Comparison of ENCODE assay signal across 11 cellular contexts in genomic region chr5:80711216-80711615, GRCh38. TPM values are rescaled to one million over a fixed set of nuclear protein-coding genes. Genes with fewer than 3 reads are reported as not detected.
DNase-seq lines count a peak whose midpoint lies in the region; ATAC-seq and TF ChIP-seq lines count a peak whose summit lies in the region.
"Had no signal": no experiment of that assay in that cellular context is flagged by ENCODE, and none has a peak within 500 bp of the region (broad histone marks: within the 10 kb centered on the region; RNA-seq: fewer than 3 reads in every experiment).

No MANE protein-coding gene starts in this region.

- no peak for TF ChIP-seq CTCF in activated CD8-positive, alpha-beta T cell treated with anti-CD3 and anti-CD28 coated beads for 36 hours (IDR thresholded peaks at IDR 0.05)
- no peak for TF ChIP-seq CTCF in CD8-positive, alpha-beta T cell (IDR thresholded peaks at IDR 0.05)
- no peak for TF ChIP-seq CTCF in neural progenitor cell (IDR thresholded peaks at IDR 0.05)

- no peaks in the 10 kb centered on the region for H3K4me1 ChIP-seq in CD8-positive, alpha-beta T cell (ENCODE audit: insufficient read depth, low read length)
- no peaks in the 10 kb centered on the region for H3K4me1 ChIP-seq in neural progenitor cell
- H3K4me1 ChIP-seq: BLaER1 had no signal

- H3K79me2 ChIP-seq in neural progenitor cell (ENCODE audit: low read depth): no peaks in the 10 kb centered on the region

- no peak overlapping the region for H3K4me3 Mint-ChIP-seq in activated CD8-positive, alpha-beta T cell treated with anti-CD3 and anti-CD28 coated beads, Interleukin-2, amount 10 ng/mL, durations not matched to agents 7 days and 5 days
- no peak overlapping the region for H3K4me3 Mint-ChIP-seq in activated CD8-positive, alpha-beta T cell treated with anti-CD3 and anti-CD28 coated beads for 36 hours
- H3K4me3 Mint-ChIP-seq in CD8-positive, alpha-beta T cell: no peak overlapping the region
- no peak overlapping the region for H3K4me3 Mint-ChIP-seq in T-helper 17 cell
- no peak overlapping the region for H3K4me3 Mint-ChIP-seq in neural progenitor cell

- H3K36me3 ChIP-seq in CD8-positive, alpha-beta T cell (ENCODE audit: insufficient read depth, low read length): no peaks in the 10 kb centered on the region
- no peaks in the 10 kb centered on the region for H3K36me3 ChIP-seq in neural progenitor cell

- no peak for ATAC-seq in activated CD8-positive, alpha-beta T cell treated with anti-CD3 and anti-CD28 coated beads, Interleukin-2, amount 10 ng/mL, durations not matched to agents 7 days and 5 days
- ATAC-seq in activated CD8-positive, alpha-beta T cell treated with anti-CD3 and anti-CD28 coated beads for 36 hours: no peak
- no peak for ATAC-seq in CD8-positive, alpha-beta T cell
- ATAC-seq in T-helper 17 cell (no peak), HG03469 (IDR thresholded peaks at IDR 0.05; ENCODE audit: unreplicated experiment) (no peak)

- H3K27me3 ChIP-seq in CD8-positive, alpha-beta T cell (ENCODE audit: insufficient read depth, low read length): no peaks in the 10 kb centered on the region
- H3K27me3 ChIP-seq in neural progenitor cell: no peaks in the 10 kb centered on the region
- H3K27me3 ChIP-seq: BLaER1 had no signal

- H3K9ac ChIP-seq in neural progenitor cell: no peak overlapping the region
- H3K9ac ChIP-seq: BLaER1 had no signal

- peaks cover 13% of the 10 kb centered on the region for H3F3A ChIP-seq in neural progenitor cell (ENCODE audit: low read depth)

- intact Hi-C loops in activated CD8-positive, alpha-beta T cell treated with anti-CD3 and anti-CD28 coated beads for 36 hours (cut with micrococcal nuclease): no loop called here
- intact Hi-C loops in CD8-positive, alpha-beta T cell (cut with DNase I, micrococcal nuclease): no loop called here

- DNase-seq in activated CD8-positive, alpha-beta T cell treated with anti-CD3 and anti-CD28 coated beads, Interleukin-2, amount 10 ng/mL, durations not matched to agents 7 days and 5 days: no peak
- no peak for DNase-seq in activated CD8-positive, alpha-beta T cell treated with anti-CD3 and anti-CD28 coated beads for 36 hours
- DNase-seq in CD8-positive, alpha-beta T cell: no peak
- no peak for DNase-seq in T-helper 17 cell
- no peak for DNase-seq in neural progenitor cell (ENCODE audit: low spot score)
- DNase-seq in NCI-H2107 (lab: John Stamatoyannopoulos, UW): no peak
- DNase-seq: GF-D8, NCI-H1105 treated with DMSO at 0.1 percent for 48 hours, NCI-H526 treated with DMSO at 0.1 percent for 48 hours had no signal

- no peaks in the 10 kb centered on the region for H3K27me3 Mint-ChIP-seq in activated CD8-positive, alpha-beta T cell treated with anti-CD3 and anti-CD28 coated beads, Interleukin-2, amount 10 ng/mL, durations not matched to agents 7 days and 5 days (ENCODE audit: low read depth)
- no peaks in the 10 kb centered on the region for H3K27me3 Mint-ChIP-seq in activated CD8-positive, alpha-beta T cell treated with anti-CD3 and anti-CD28 coated beads for 36 hours
- H3K27me3 Mint-ChIP-seq in CD8-positive, alpha-beta T cell (ENCODE audit: low read depth): no peaks in the 10 kb centered on the region
- H3K27me3 Mint-ChIP-seq in T-helper 17 cell (no peaks in the 10 kb centered on the region), neural progenitor cell (ENCODE audit: insufficient read depth, low read depth) (no peaks in the 10 kb centered on the region)

- no peak overlapping the region for H3K4me3 ChIP-seq in CD8-positive, alpha-beta T cell (ENCODE audit: low read depth, low read length)
- H3K4me3 ChIP-seq in neural progenitor cell: no peak overlapping the region
- H3K4me3 ChIP-seq: BLaER1 had no signal

- H3K27ac Mint-ChIP-seq in activated CD8-positive, alpha-beta T cell treated with anti-CD3 and anti-CD28 coated beads, Interleukin-2, amount 10 ng/mL, durations not matched to agents 7 days and 5 days: peak overlapping the region; percentile 34
- no peak overlapping the region for H3K27ac Mint-ChIP-seq in activated CD8-positive, alpha-beta T cell treated with anti-CD3 and anti-CD28 coated beads for 36 hours
- H3K27ac Mint-ChIP-seq in CD8-positive, alpha-beta T cell: peak overlapping the region; percentile 78
- H3K27ac Mint-ChIP-seq in T-helper 17 cell: peak overlapping the region; percentile 32
- peak overlapping the region; percentile 37 for H3K27ac Mint-ChIP-seq in neural progenitor cell

- no peak overlapping the region for H2AFZ ChIP-seq in neural progenitor cell (replicated peaks)

- CTCF ChIA-PET in activated CD8-positive, alpha-beta T cell treated with anti-CD3 and anti-CD28 coated beads, Interleukin-2, amount 10 ng/mL, durations not matched to agents 7 days and 5 days (lab: Charles Lee): interaction anchor here (1.0 to 1.7 kb wide), 4 partner anchors 8 to 396 kb away, joined by 4 to 5 read pairs (median 4); no protein-coding TSS in a partner anchor
- CTCF ChIA-PET in activated CD8-positive, alpha-beta T cell treated with anti-CD3 and anti-CD28 coated beads for 36 hours (lab: Charles Lee): interaction anchor here (0.6 to 2.5 kb wide), 3 partner anchors 8 to 1070 kb away, joined by 3 to 6 read pairs (median 3); no protein-coding TSS in a partner anchor
- CTCF ChIA-PET in CD8-positive, alpha-beta T cell (lab: Charles Lee): no interaction called here

- H3K4me2 ChIP-seq in neural progenitor cell: no peak overlapping the region
- H3K4me2 ChIP-seq: BLaER1 had no signal

- H3K36me3 Mint-ChIP-seq in activated CD8-positive, alpha-beta T cell treated with anti-CD3 and anti-CD28 coated beads, Interleukin-2, amount 10 ng/mL, durations not matched to agents 7 days and 5 days (ENCODE audit: low read depth): peaks cover 42% of the 10 kb centered on the region
- H3K36me3 Mint-ChIP-seq in activated CD8-positive, alpha-beta T cell treated with anti-CD3 and anti-CD28 coated beads for 36 hours (ENCODE audit: low read depth): peaks cover 23% of the 10 kb centered on the region
- peaks cover 44% of the 10 kb centered on the region for H3K36me3 Mint-ChIP-seq in CD8-positive, alpha-beta T cell
- no peaks in the 10 kb centered on the region for H3K36me3 Mint-ChIP-seq in T-helper 17 cell (ENCODE audit: low read depth)
- H3K36me3 Mint-ChIP-seq in neural progenitor cell: peaks cover 15% of the 10 kb centered on the region

- H3K4me1 Mint-ChIP-seq in activated CD8-positive, alpha-beta T cell treated with anti-CD3 and anti-CD28 coated beads, Interleukin-2, amount 10 ng/mL, durations not matched to agents 7 days and 5 days (ENCODE audit: low read depth): peaks cover 41% of the 10 kb centered on the region
- H3K4me1 Mint-ChIP-seq in activated CD8-positive, alpha-beta T cell treated with anti-CD3 and anti-CD28 coated beads for 36 hours (ENCODE audit: low read depth): peaks cover 17% of the 10 kb centered on the region
- peaks cover 8% of the 10 kb centered on the region for H3K4me1 Mint-ChIP-seq in CD8-positive, alpha-beta T cell (ENCODE audit: low read depth)
- H3K4me1 Mint-ChIP-seq in T-helper 17 cell (peaks cover 17% of the 10 kb centered on the region), neural progenitor cell (peaks cover 3% of the 10 kb centered on the region)

- no peak overlapping the region for H3K27ac ChIP-seq in CD8-positive, alpha-beta T cell (ENCODE audit: low read depth, low read length)
- no peak overlapping the region for H3K27ac ChIP-seq in neural progenitor cell
- H3K27ac ChIP-seq: BLaER1 had no signal

- POLR2A ChIA-PET in activated CD8-positive, alpha-beta T cell treated with anti-CD3 and anti-CD28 coated beads, Interleukin-2, amount 10 ng/mL, durations not matched to agents 7 days and 5 days (lab: Charles Lee): interaction anchor here (1.2 kb wide), 1 partner anchor 9 kb away, joined by 3 read pairs; no protein-coding TSS in a partner anchor
- POLR2A ChIA-PET in activated CD8-positive, alpha-beta T cell treated with anti-CD3 and anti-CD28 coated beads for 36 hours (lab: Charles Lee): no interaction called here
- POLR2A ChIA-PET in CD8-positive, alpha-beta T cell (lab: Charles Lee): interaction anchor here (0.6 kb wide), 1 partner anchor 1134 kb away, joined by 3 read pairs; no protein-coding TSS in a partner anchor

- no peaks in the 10 kb centered on the region for H3K9me3 Mint-ChIP-seq in activated CD8-positive, alpha-beta T cell treated with anti-CD3 and anti-CD28 coated beads, Interleukin-2, amount 10 ng/mL, durations not matched to agents 7 days and 5 days (ENCODE audit: insufficient read depth)
- no peaks in the 10 kb centered on the region for H3K9me3 Mint-ChIP-seq in activated CD8-positive, alpha-beta T cell treated with anti-CD3 and anti-CD28 coated beads for 36 hours
- H3K9me3 Mint-ChIP-seq in CD8-positive, alpha-beta T cell: no peaks in the 10 kb centered on the region
- no peaks in the 10 kb centered on the region for H3K9me3 Mint-ChIP-seq in neural progenitor cell

- no peaks in the 10 kb centered on the region for H3K9me3 ChIP-seq in CD8-positive, alpha-beta T cell (ENCODE audit: low read length)
- H3K9me3 ChIP-seq in T-helper 17 cell (ENCODE audit: control insufficient read depth, low read length, poor library complexity, severe bottlenecking): no peaks in the 10 kb centered on the region
- H3K9me3 ChIP-seq in neural progenitor cell (ENCODE audit: low read depth): no peaks in the 10 kb centered on the region

- H4K20me1 ChIP-seq in neural progenitor cell (ENCODE audit: low read depth): no peaks in the 10 kb centered on the region
- H4K20me1 ChIP-seq: BLaER1 had no signal

RNA-seq across cellular contexts. Expression of gene DHFR, which starts 56.4 kb away (rescaled TPM):
- 100 to 1,000 TPM in 1 of 2 experiments, 10 to 100 TPM in 1; 96.2 to 102 TPM for total RNA-seq in activated CD8-positive, alpha-beta T cell treated with anti-CD3 and anti-CD28 coated beads, Interleukin-2, amount 10 ng/mL, durations not matched to agents 7 days and 5 days
- 100 to 1,000 TPM; 107 to 109 TPM for total RNA-seq in activated CD8-positive, alpha-beta T cell treated with anti-CD3 and anti-CD28 coated beads for 36 hours
- total RNA-seq in CD8-positive, alpha-beta T cell: 1 to 10 TPM; 5.9 TPM
- total RNA-seq in T-helper 17 cell (1 to 10 TPM; 5.7 to 8.3 TPM), neural progenitor cell (ENCODE audit: low replicate concordance) (107 and 128 TPM in 2 replicates)

RNA-seq across cellular contexts. Expression of gene MSH3, which starts 56.8 kb away (rescaled TPM):
- total RNA-seq in activated CD8-positive, alpha-beta T cell treated with anti-CD3 and anti-CD28 coated beads, Interleukin-2, amount 10 ng/mL, durations not matched to agents 7 days and 5 days: 10 to 100 TPM; 20.1 to 20.3 TPM
- total RNA-seq in activated CD8-positive, alpha-beta T cell treated with anti-CD3 and anti-CD28 coated beads for 36 hours: 10 to 100 TPM; 23.0 to 23.4 TPM
- total RNA-seq in CD8-positive, alpha-beta T cell: 1 to 10 TPM; 8.5 to 8.6 TPM
- 10 to 100 TPM; 12.6 to 17.2 TPM for total RNA-seq in T-helper 17 cell
- 16.6 and 26.1 TPM in 2 replicates for total RNA-seq in neural progenitor cell (ENCODE audit: low replicate concordance)

Comparison
In these comparisons a context has a peak if more than half of its experiments do, and no peak if none do; other contexts are left out.
1. RNA of gene DHFR, which starts 56.4 kb away (total RNA-seq): 107 to 128 TPM in neural progenitor cell, 107 to 109 TPM in activated CD8-positive, alpha-beta T cell treated with anti-CD3 and anti-CD28 coated beads for 36 hours and 96.2 to 102 TPM in activated CD8-positive, alpha-beta T cell treated with anti-CD3 and anti-CD28 coated beads, Interleukin-2, amount 10 ng/mL, durations not matched to agents 7 days and 5 days; 5.7 to 8.3 TPM in T-helper 17 cell and 5.9 TPM in CD8-positive, alpha-beta T cell; every median in the first group is over 10 times any median in the second.